Comparison of ENCODE assay signal across 19 cellular contexts in genomic region chr3:186283096-186283495, GRCh38.
"Had no signal": no experiment of that assay in that cellular context is flagged by ENCODE, and none has a peak within 500 bp of the region (broad histone marks: within the 10 kb centered on the region; RNA-seq: fewer than 3 reads in every experiment).

No MANE protein-coding gene starts in this region.

- H3K4me3 ChIP-seq: breast epithelium, esophagus squamous epithelium, smooth muscle cell, testis had no signal

- ATAC-seq: activated CD4-positive, CD25-positive, alpha-beta regulatory T cell treated with anti-CD3 and anti-CD28 coated beads, Interleukin-2, amount 50 U/mL, for 24 hours; activated CD8-positive, alpha-beta T cell treated with anti-CD3 and anti-CD28 coated beads, Interleukin-2, amount 10 ng/mL, durations not matched to agents 7 days and 5 days; activated naive CD8-positive, alpha-beta T cell treated with anti-CD3 and anti-CD28 coated beads, Interleukin-2, amount 50 U/mL, for 24 hours; left cardiac atrium; natural killer cell treated with Interleukin-12 subunit alpha and Interleukin-12 subunit beta and Interleukin-15 and Interleukin-18, amount 100 ng/mL, for 72 hours; sciatic nerve; stimulated activated effector memory CD8-positive, alpha-beta T cell treated with anti-CD3 and anti-CD28 coated beads, Interleukin-12 subunit alpha, Interleukin-12 subunit beta, amount 100 ng/mL, for 72 hours had no signal

- DNase-seq: activated CD4-positive, alpha-beta T cell treated with anti-CD3 and anti-CD28 coated beads, Interleukin-2, amount 10 ng/mL, durations not matched to agents 7 days and 5 days; activated CD8-positive, alpha-beta T cell treated with anti-CD3 and anti-CD28 coated beads, Interleukin-2, amount 10 ng/mL, durations not matched to agents 7 days and 5 days; activated naive CD4-positive, alpha-beta T cell treated with anti-CD3 and anti-CD28 coated beads for 36 hours; activated naive CD8-positive, alpha-beta T cell treated with anti-CD3 and anti-CD28 coated beads, Interleukin-2, amount 50 U/mL, for 24 hours; activated T-cell treated with anti-CD3 and anti-CD28 coated beads, Interleukin-2, amount 50 U/mL, for 24 hours; aorta; cerebellar nuclear complex; effector CD4-positive, alpha-beta T cell; esophagus squamous epithelium; left cardiac atrium; mesendoderm; stimulated activated CD4-positive, alpha-beta T cell treated with anti-CD3 and anti-CD28 coated beads, Interleukin-4, amount 100 ng/mL, for 24 hours; testis had no signal
